ENCODE assay signal across 11 cellular contexts in the genomic region with DNA sequence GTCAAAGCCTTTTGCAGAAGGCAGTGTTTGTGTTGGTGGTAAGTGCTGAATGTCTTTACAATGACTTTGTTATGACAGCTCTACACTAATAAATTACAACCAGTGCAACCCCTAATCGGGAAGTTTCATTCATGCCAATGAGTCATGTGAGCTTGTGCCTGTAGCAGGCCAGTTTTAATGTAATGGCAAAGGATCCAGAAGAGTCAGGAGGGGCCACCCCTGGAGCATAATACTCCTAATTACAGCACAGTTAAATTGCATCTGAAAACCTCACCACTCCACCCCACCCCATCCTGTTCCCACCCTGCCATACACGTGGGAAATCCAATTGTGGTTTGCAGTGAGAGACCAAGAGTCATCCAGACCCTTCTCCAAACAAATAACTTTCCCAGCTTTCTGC.
A peak's percentile ranks its signal among the peaks of the same experiment; 100 is the strongest.
DNase-seq lines count a peak whose midpoint lies in the region; ATAC-seq and TF ChIP-seq lines count a peak whose summit lies in the region.
"Had no signal": no experiment of that assay in that cellular context is flagged by ENCODE, and none has a peak within 500 bp of the region (broad histone marks: within the 10 kb centered on the region; RNA-seq: fewer than 3 reads in every experiment).

No MANE protein-coding gene starts in this region.

- no peak for ATAC-seq in GM19324 (IDR thresholded peaks at IDR 0.05; ENCODE audit: low FRiP score, unreplicated experiment)

- no peaks in the 10 kb centered on the region for H3F3A ChIP-seq in GM23248 (ENCODE audit: insufficient read depth)

- H3K4me3 ChIP-seq in GM23248 (no peak overlapping the region), retinal pigment epithelial cell (ENCODE audit: low read length) (no peak overlapping the region)
- H3K4me3 ChIP-seq: hepatocyte had no signal

- no peaks in the 10 kb centered on the region for H4K20me1 ChIP-seq in GM23248 (ENCODE audit: insufficient read depth)

- H3K9me3 Mint-ChIP-seq in chondrocyte (ENCODE audit: low read depth): no peaks in the 10 kb centered on the region
- H3K9me3 Mint-ChIP-seq: H9 had no signal

- H3K27ac Mint-ChIP-seq in chondrocyte (ENCODE audit: unreplicated experiment): peak overlapping the region; percentile 74
- H3K27ac Mint-ChIP-seq: activated naive CD8-positive, alpha-beta T cell had no signal

- no peaks in the 10 kb centered on the region for H3K9me3 ChIP-seq in GM23248 (ENCODE audit: low read depth)

- no peaks in the 10 kb centered on the region for H3K27me3 ChIP-seq in GM23248 (replicated peaks; ENCODE audit: insufficient read depth)
- H3K27me3 ChIP-seq: hepatocyte had no signal

- H3K4me3 Mint-ChIP-seq in chondrocyte (ENCODE audit: unreplicated experiment): no peak overlapping the region
- H3K4me3 Mint-ChIP-seq: activated naive CD8-positive, alpha-beta T cell; H9 had no signal

- DNase-seq in GM23248 (peak; percentile 34), NCI-H345 (lab: John Stamatoyannopoulos, UW) (peak; percentile 92), chondrocyte (ENCODE audit: low spot score) (no peak), retinal pigment epithelial cell (ENCODE audit: low read depth) (peak; percentile 89), NK-92 (lab: John Stamatoyannopoulos, UW; ENCODE audit: unreplicated experiment) (no peak), G401 (ENCODE audit: low spot score) (no peak), epidermal melanocyte (ENCODE audit: insufficient read length, low spot score) (no peak)
- DNase-seq: H9 had no signal

- no peaks in the 10 kb centered on the region for H3K9me2 ChIP-seq in GM23248 (ENCODE audit: insufficient read depth)

- H3K4me1 ChIP-seq in GM23248 (ENCODE audit: insufficient read depth): no peaks in the 10 kb centered on the region

- no peak overlapping the region for H3K27ac ChIP-seq in GM23248
- H3K27ac ChIP-seq: hepatocyte had no signal

- H3K36me3 ChIP-seq in GM23248 (ENCODE audit: low read depth): no peaks in the 10 kb centered on the region

- no peak overlapping the region for H3K9ac ChIP-seq in GM23248

- no peak overlapping the region for H2AFZ ChIP-seq in GM23248
- H2AFZ ChIP-seq: hepatocyte had no signal

- in situ Hi-C loops in GM23248 (cut with MboI): no loop called here
- in situ Hi-C loops in G401 (cut with HindIII; ENCODE audit: low sequenced_read_pairs): no loop called here

- peaks cover 26% of the 10 kb centered on the region for H3K4me1 Mint-ChIP-seq in chondrocyte (ENCODE audit: low read depth)
- H3K4me1 Mint-ChIP-seq: H9 had no signal

- peaks cover 3% of the 10 kb centered on the region for H3K27me3 Mint-ChIP-seq in chondrocyte (ENCODE audit: low read depth)
- H3K27me3 Mint-ChIP-seq: activated naive CD8-positive, alpha-beta T cell had no signal

- no peaks in the 10 kb centered on the region for H3K36me3 Mint-ChIP-seq in chondrocyte (ENCODE audit: low read depth)
- H3K36me3 Mint-ChIP-seq: activated naive CD8-positive, alpha-beta T cell had no signal

- H3K4me2 ChIP-seq in GM23248 (ENCODE audit: unreplicated experiment): no peak overlapping the region
- H3K4me2 ChIP-seq: hepatocyte had no signal

- no peaks in the 10 kb centered on the region for H3K79me2 ChIP-seq in GM23248 (ENCODE audit: insufficient read depth)
- H3K79me2 ChIP-seq: hepatocyte had no signal

- 0 to 6% methylated on average over 2 of the region's 2 CpGs for WGBS in GM23248 (ENCODE audit: low coverage in 1 of 2, low lambda C conversion rate in 2 of 2, missing lambda C conversion rate in 2 of 2), 2 experiments

- TF ChIP-seq CTCF in chondrocyte (IDR thresholded peaks at IDR 0.05) (no peak), retinal pigment epithelial cell (conservative IDR thresholded peaks at IDR 0.05; ENCODE audit: low read depth, low read length) (no peak)

Comparison
In these comparisons a context has a peak if more than half of its experiments do, and no peak if none do; other contexts are left out.
1. DNase-seq: peak in GM23248 (single experiment), NCI-H345 (single experiment) and retinal pigment epithelial cell (single experiment); none in chondrocyte (single experiment), NK-92 (single experiment), G401 (single experiment) and epidermal melanocyte (single experiment).